Comparison of ENCODE assay signal across 10 cellular contexts in genomic region chr12:15688838-15689237, GRCh38.
DNase-seq lines count a peak whose midpoint lies in the region; ATAC-seq and TF ChIP-seq lines count a peak whose summit lies in the region.
"Had no signal": no experiment of that assay in that cellular context is flagged by ENCODE, and none has a peak within 500 bp of the region (broad histone marks: within the 10 kb centered on the region; RNA-seq: fewer than 3 reads in every experiment).

No MANE protein-coding gene starts in this region.

- H3K4me3 ChIP-seq in esophagus squamous epithelium (peak overlapping the region in 1 of 4 donors; percentile 43), neuron (ENCODE audit: low read length) (peak overlapping the region; percentile 6)

- in situ Hi-C loops in ACHN (cut with HindIII; ENCODE audit: low pct_ligation_motif_present, low pct_unique_long_range_greater_than_20kb, low sequenced_read_pairs) = no loop called here

- no peak overlapping the region for H2AFZ ChIP-seq in neuron (ENCODE audit: low read depth, low read length)

- H3K4me1 ChIP-seq in esophagus squamous epithelium = peaks cover 0 to 50% (median 14%) of the 10 kb centered on the region in 3 donors
- H3K4me1 ChIP-seq in neuron (ENCODE audit: insufficient read depth, low read length) = peaks cover 15% of the 10 kb centered on the region

- H3K27ac ChIP-seq in esophagus squamous epithelium = peak overlapping the region; percentile 18 to 82 (median 77)

- H3K27me3 ChIP-seq in esophagus squamous epithelium (no peaks in the 10 kb centered on the region), neuron (ENCODE audit: insufficient read depth, low read length) (no peaks in the 10 kb centered on the region)

- H3K9me3 ChIP-seq in esophagus squamous epithelium (no peaks in the 10 kb centered on the region), neuron (ENCODE audit: low read length) (no peaks in the 10 kb centered on the region)

- DNase-seq in ACHN (peak; percentile 39), NCI-H69 (lab: John Stamatoyannopoulos, UW) (peak; percentile 37), esophagus squamous epithelium (lab: John Stamatoyannopoulos, UW) (no peak), DMS 273 (lab: John Stamatoyannopoulos, UW; ENCODE audit: unreplicated experiment) (no peak)
- DNase-seq in stimulated activated CD4-positive, alpha-beta T cell treated with anti-CD3 and anti-CD28 coated beads, Interleukin-15, amount 100 ng/mL, for 24 hours = no peak
- no peak for DNase-seq in activated naive CD4-positive, alpha-beta T cell (lab: John Stamatoyannopoulos, UW)
- DNase-seq: COR-L47, T-helper 1 cell had no signal

- ATAC-seq in HG03025 (IDR thresholded peaks at IDR 0.05; ENCODE audit: low FRiP score, unreplicated experiment) = no peak

- WGBS in esophagus squamous epithelium, 2 donors = 61 to 63% methylated on average over 5 to 6 of the region's 6 CpGs

- intact Hi-C loops in esophagus squamous epithelium (cut with DNase I) = no loop called here

- no peak for TF ChIP-seq CTCF in esophagus squamous epithelium (IDR thresholded peaks at IDR 0.05)

- H3K36me3 ChIP-seq in esophagus squamous epithelium = no peaks in the 10 kb centered on the region
- H3K36me3 ChIP-seq in neuron (ENCODE audit: insufficient read depth, low read length) = no peaks in the 10 kb centered on the region

- TF ChIP-seq POLR2A in esophagus squamous epithelium (IDR thresholded peaks at IDR 0.05) = no peak

Comparison
In these comparisons a context has a peak if more than half of its experiments do, and no peak if none do; other contexts are left out.
1. DNase-seq: peak in ACHN (single experiment) and NCI-H69 (single experiment); none in esophagus squamous epithelium (single experiment), stimulated activated CD4-positive, alpha-beta T cell treated with anti-CD3 and anti-CD28 coated beads, Interleukin-15, amount 100 ng/mL, for 24 hours (single experiment), activated naive CD4-positive, alpha-beta T cell (0 of 4) and DMS 273 (single experiment).